1 cellular context compared by ENCODE assay signal in genomic region chr6:28478518-28478917, GRCh38.
TF ChIP-seq lines count a peak whose summit lies in the region.

No MANE protein-coding gene starts in this region.

TF ChIP-seq in H1, 55 proteins besides CTCF, POLR2A, EP300 and RAD21:
- TF ChIP-seq CREB1 (IDR thresholded peaks at IDR 0.05): no peak
- peak; percentile 69 for TF ChIP-seq TBP (IDR thresholded peaks at IDR 0.05; ENCODE audit: low read depth, low read length)
